32 cellular contexts compared by ENCODE assay signal in the genomic region with DNA sequence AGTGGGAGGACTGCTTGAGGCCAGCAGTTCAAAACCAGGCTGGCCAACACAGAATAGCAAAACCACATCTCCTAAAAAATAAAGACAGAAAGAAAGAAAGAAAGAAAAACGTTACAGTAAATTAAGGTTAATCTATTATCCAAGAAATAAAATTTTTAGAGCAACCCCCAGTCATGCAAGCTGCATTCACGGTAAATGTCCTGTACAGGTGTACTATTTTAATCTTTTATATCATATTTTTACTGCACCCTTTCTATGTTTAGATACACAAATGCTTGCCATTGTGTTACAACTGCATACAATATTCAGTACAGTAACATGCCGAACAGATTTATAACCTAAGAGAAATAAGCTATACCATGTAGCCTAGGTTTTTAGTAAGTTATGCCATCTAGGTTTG.
"Had no signal": no experiment of that assay in that cellular context is flagged by ENCODE, and none has a peak within 500 bp of the region (broad histone marks: within the 10 kb centered on the region; RNA-seq: fewer than 3 reads in every experiment).

No MANE protein-coding gene starts in this region.

- H3K4me3 ChIP-seq: colonic mucosa, Peyer's patch, SJSA1 had no signal

- H3K27ac Mint-ChIP-seq: activated CD4-positive, alpha-beta T cell treated with anti-CD3 and anti-CD28 coated beads, Interleukin-2, amount 10 ng/mL, durations not matched to agents 24 days and 14 days; activated CD8-positive, alpha-beta T cell treated with anti-CD3 and anti-CD28 coated beads for 36 hours; activated naive CD4-positive, alpha-beta T cell treated with anti-CD3 and anti-CD28 coated beads for 36 hours; activated naive CD8-positive, alpha-beta T cell; activated naive CD8-positive, alpha-beta T cell treated with anti-CD3 and anti-CD28 coated beads, Interleukin-2, amount 50 U/mL, for 24 hours; activated T-helper 1 cell treated with anti-CD3 and anti-CD28 coated beads, Interleukin-12 subunit alpha, Interleukin-12 subunit beta, Interleukin-2, Interleukin-4 antibody, amounts not matched to agents 30 ng/mL and 10 ng/mL and 1 ng/mL, durations not matched to agents 14 hours and 24 hours and 36 hours; brain had no signal

- H3K4me3 Mint-ChIP-seq: activated CD4-positive, alpha-beta T cell treated with anti-CD3 and anti-CD28 coated beads, Interleukin-2, amount 10 ng/mL, durations not matched to agents 24 days and 14 days; activated CD8-positive, alpha-beta T cell treated with anti-CD3 and anti-CD28 coated beads for 36 hours; activated naive CD4-positive, alpha-beta T cell treated with anti-CD3 and anti-CD28 coated beads for 36 hours; activated naive CD8-positive, alpha-beta T cell; activated naive CD8-positive, alpha-beta T cell treated with anti-CD3 and anti-CD28 coated beads, Interleukin-2, amount 50 U/mL, for 24 hours; activated T-helper 1 cell treated with anti-CD3 and anti-CD28 coated beads, Interleukin-12 subunit alpha, Interleukin-12 subunit beta, Interleukin-2, Interleukin-4 antibody, amounts not matched to agents 30 ng/mL and 10 ng/mL and 1 ng/mL, durations not matched to agents 14 hours and 24 hours and 36 hours had no signal

- ATAC-seq: activated CD8-positive, alpha-beta T cell treated with anti-CD3 and anti-CD28 coated beads for 36 hours; activated naive CD8-positive, alpha-beta T cell treated with anti-CD3 and anti-CD28 coated beads, Interleukin-2, amount 50 U/mL, for 24 hours; PC-3; SK-N-SH treated with all-trans-retinoic acid at 6 μM for 48 hours had no signal

- DNase-seq: activated CD4-positive, alpha-beta T cell treated with anti-CD3 and anti-CD28 coated beads, Interleukin-2, amount 10 ng/mL, durations not matched to agents 24 days and 14 days; activated CD4-positive, alpha-beta T cell treated with anti-CD3 and anti-CD28 coated beads, Interleukin-2, amount 50 U/mL, for 4 hours; activated CD8-positive, alpha-beta T cell treated with anti-CD3 and anti-CD28 coated beads for 36 hours; activated gamma-delta T cell treated with Interleukin-2 at 50 U/mL for 16 hours; activated naive CD4-positive, alpha-beta T cell treated with anti-CD3 and anti-CD28 coated beads for 36 hours; activated naive CD8-positive, alpha-beta T cell treated with anti-CD3 and anti-CD28 coated beads, Interleukin-2, amount 50 U/mL, for 24 hours; activated T-cell treated with anti-CD3 and anti-CD28 coated beads, Interleukin-2, amount 50 U/mL, for 1 hour; anterior cingulate cortex; caudate nucleus; colonic mucosa; NCI-H1105; NCI-H1417 treated with DMSO at 0.1 percent for 48 hours; NCI-H187 treated with DMSO at 0.1 percent for 48 hours; NCI-H2081; NCI-H226; NCI-H446 treated with DMSO at 0.1 percent for 48 hours; NCI-H524; NCI-H69; NCI-H82; PC-3; Peyer's patch; RPMI8226; SHP77 treated with DMSO at 0.1 percent for 48 hours; SW 1271; T-helper 1 cell; T-helper 2 cell; T1000 had no signal

- H3K27ac ChIP-seq: colonic mucosa, Peyer's patch, SJSA1 had no signal

- H3K27me3 Mint-ChIP-seq: activated CD4-positive, alpha-beta T cell treated with anti-CD3 and anti-CD28 coated beads, Interleukin-2, amount 10 ng/mL, durations not matched to agents 24 days and 14 days; activated CD8-positive, alpha-beta T cell treated with anti-CD3 and anti-CD28 coated beads for 36 hours; activated naive CD8-positive, alpha-beta T cell; activated naive CD8-positive, alpha-beta T cell treated with anti-CD3 and anti-CD28 coated beads, Interleukin-2, amount 50 U/mL, for 24 hours; brain had no signal

- H3K36me3 ChIP-seq: colonic mucosa had no signal

- H3K9me3 Mint-ChIP-seq: activated CD4-positive, alpha-beta T cell treated with anti-CD3 and anti-CD28 coated beads, Interleukin-2, amount 10 ng/mL, durations not matched to agents 24 days and 14 days; activated CD8-positive, alpha-beta T cell treated with anti-CD3 and anti-CD28 coated beads for 36 hours; activated naive CD4-positive, alpha-beta T cell treated with anti-CD3 and anti-CD28 coated beads for 36 hours; activated naive CD8-positive, alpha-beta T cell treated with anti-CD3 and anti-CD28 coated beads, Interleukin-2, amount 50 U/mL, for 24 hours; activated T-helper 1 cell treated with anti-CD3 and anti-CD28 coated beads, Interleukin-12 subunit alpha, Interleukin-12 subunit beta, Interleukin-2, Interleukin-4 antibody, amounts not matched to agents 30 ng/mL and 10 ng/mL and 1 ng/mL, durations not matched to agents 14 hours and 24 hours and 36 hours had no signal

- H3K9me3 ChIP-seq: colonic mucosa, Peyer's patch, SJSA1 had no signal
